ENCODE assay signal across 25 cellular contexts in genomic region chr14:51225751-51226150, GRCh38. TPM values are rescaled to one million over a fixed set of nuclear protein-coding genes. Genes with fewer than 3 reads are reported as not detected.
DNase-seq lines count a peak whose midpoint lies in the region; ATAC-seq and TF ChIP-seq lines count a peak whose summit lies in the region.
"Had no signal": no experiment of that assay in that cellular context is flagged by ENCODE, and none has a peak within 500 bp of the region (broad histone marks: within the 10 kb centered on the region; RNA-seq: fewer than 3 reads in every experiment).

No MANE protein-coding gene starts in this region.

- H3K9ac ChIP-seq in SK-N-SH, result no peak overlapping the region

- no peak for TF ChIP-seq RAD21 in SK-N-SH (IDR thresholded peaks at IDR 0.05; ENCODE audit: low read length)

- CTCF ChIA-PET in SK-N-SH (lab: Yijun Ruan, JAX), result no interaction called here

- intact Hi-C loops in left cardiac atrium (cut with DNase I), result no loop called here

- peaks cover 0 to 10% of the 10 kb centered on the region in 2 experiments; a peak in 2 of 4 replicates for H3K4me1 ChIP-seq in SK-N-SH (ENCODE audit: control insufficient read depth in 1 of 2, insufficient read depth in 2 of 2, low read depth in 1 of 2, low read length in 1 of 2)
- H3K4me1 ChIP-seq: SJCRH30 had no signal

- H3K27me3 ChIP-seq in SK-N-SH (ENCODE audit: insufficient read depth), result no peaks in the 10 kb centered on the region
- H3K27me3 ChIP-seq: SJCRH30 had no signal

- WGBS in SK-N-SH (ENCODE audit: low lambda C conversion rate), result 80% methylated on average over 2 of the region's 2 CpGs

- H3K36me3 ChIP-seq in SK-N-SH (replicated peaks in 1 of 2; ENCODE audit: control insufficient read depth in 1 of 2, insufficient read depth in 2 of 2, low read length in 1 of 2), result no peaks in the 10 kb centered on the region
- H3K36me3 ChIP-seq: SJCRH30 had no signal

- no peaks in the 10 kb centered on the region for H3K79me2 ChIP-seq in SK-N-SH (ENCODE audit: insufficient read depth)

- no peak for TF ChIP-seq EP300 in SK-N-SH (IDR thresholded peaks at IDR 0.05; ENCODE audit: borderline replicate concordance in 1 of 2, low read depth in 1 of 2, low read length in 1 of 2)

- no peaks in the 10 kb centered on the region for H3F3A ChIP-seq in SK-N-SH (replicated peaks; ENCODE audit: insufficient read depth)

- no peaks in the 10 kb centered on the region for H3K9me2 ChIP-seq in SK-N-SH

- no peaks in the 10 kb centered on the region for H4K20me1 ChIP-seq in SK-N-SH (ENCODE audit: insufficient read depth)

- H2AFZ ChIP-seq in SK-N-SH (ENCODE audit: low read depth), result no peak overlapping the region
- H2AFZ ChIP-seq: PC-9 had no signal

- H3K4me2 ChIP-seq in SK-N-SH, result no peak overlapping the region
- H3K4me2 ChIP-seq: PC-9 had no signal

- POLR2A ChIA-PET in SK-N-SH (lab: Yijun Ruan, JAX), result no interaction called here

- no peak for TF ChIP-seq CTCF in SK-N-SH (IDR thresholded peaks at IDR 0.05)

- H3K9me3 ChIP-seq in SK-N-SH, result no peaks in the 10 kb centered on the region
- H3K9me3 ChIP-seq: SJCRH30 had no signal

- no peak overlapping the region for H3K27ac ChIP-seq in SK-N-SH (ENCODE audit: low read depth in 2 of 2, low read length in 1 of 2)
- H3K27ac ChIP-seq: 22Rv1, C4-2B, PC-9, SJCRH30 had no signal

- DNase-seq in DMS 273 (lab: John Stamatoyannopoulos, UW; ENCODE audit: unreplicated experiment), result peak; percentile 17
- no peak for DNase-seq in DMS 273 treated with DMSO at 0.1 percent for 48 hours (lab: John Stamatoyannopoulos, UW)
- peak; percentile 22 for DNase-seq in amniotic epithelial cell (ENCODE audit: low read depth)
- DNase-seq in fibroblast of peridontal ligament (ENCODE audit: extremely low read depth), result peak; percentile 47
- no peak for DNase-seq in NCI-H2107 (lab: John Stamatoyannopoulos, UW)
- DNase-seq in left cardiac atrium, result no peak
- no peak for DNase-seq in SK-N-SH
- no peak for DNase-seq in KBM-7
- DNase-seq: ACHN; CD8-positive, alpha-beta memory T cell; DMS153; DND-41; H7; MV-4-11; NCI-H1105; NCI-H1436 treated with DMSO at 0.1 percent for 48 hours; NCI-H187 treated with DMSO at 0.1 percent for 48 hours; NCI-H526 treated with DMSO at 0.1 percent for 48 hours; PC-9; SJCRH30 had no signal

- ATAC-seq in left cardiac atrium, result no peak
- ATAC-seq: HepG2, K562, Right ventricle myocardium inferior had no signal

- in situ Hi-C loops in KBM-7 (cut with MboI; ENCODE audit: low pct_unique_long_range_greater_than_20kb, low sequenced_read_pairs), result no loop called here

- no peak overlapping the region for H3K4me3 ChIP-seq in SK-N-SH (ENCODE audit: low read depth in 2 of 2, low read length in 1 of 2)
- H3K4me3 ChIP-seq: K562, PC-9, SJCRH30 had no signal

TF ChIP-seq in SK-N-SH, 30 proteins besides CTCF, POLR2A, EP300 and RAD21:
- TF ChIP-seq GATA2 (CRISPR knock-in tag; IDR thresholded peaks at IDR 0.05) (no peak), SIN3A (IDR thresholded peaks at IDR 0.05; ENCODE audit: borderline replicate concordance, low read depth, low read length) (no peak), ZBTB33 (IDR thresholded peaks at IDR 0.05; ENCODE audit: borderline replicate concordance, low read depth) (no peak), USF1 (IDR thresholded peaks at IDR 0.05; ENCODE audit: borderline replicate concordance, low read depth) (no peak), REST (IDR thresholded peaks at IDR 0.05; ENCODE audit: low read depth, low read length) (no peak), NFIC (IDR thresholded peaks at IDR 0.05; ENCODE audit: borderline replicate concordance) (no peak), RXRA (IDR thresholded peaks at IDR 0.05; ENCODE audit: borderline replicate concordance, low read depth) (no peak), FOXJ3 (CRISPR knock-in tag; IDR thresholded peaks at IDR 0.05) (no peak), MXI1 (IDR thresholded peaks at IDR 0.05; ENCODE audit: low read depth, low read length) (no peak), EZH2phosphoT487 (IDR thresholded peaks at IDR 0.05; ENCODE audit: borderline replicate concordance, low read depth) (no peak), YY1 (IDR thresholded peaks at IDR 0.05; ENCODE audit: low read depth) (no peak)

RNA-seq across cellular contexts. Expression of gene TMX1, which starts 14.3 kb away (rescaled TPM):
- 10 to 100 TPM; 11.9 to 14.7 TPM for total RNA-seq in left cardiac atrium
- 16.1 and 16.8 TPM in 2 replicates for polyA plus RNA-seq in SK-N-SH (2012; rRNA removed)
- polyA plus RNA-seq in SK-N-SH (2012; cell fraction: cytosol; rRNA removed), result 23.1 and 24.6 TPM in 2 replicates
- polyA plus RNA-seq in SK-N-SH (2012; cell fraction: nucleus; rRNA removed), result 4.1 and 6.8 TPM in 2 replicates

Comparison
In these comparisons a context has a peak if more than half of its experiments do, and no peak if none do; other contexts are left out.
1. DNase-seq: peak in DMS 273 (single experiment), amniotic epithelial cell (single experiment) and fibroblast of peridontal ligament (single experiment); none in DMS 273 treated with DMSO at 0.1 percent for 48 hours (single experiment), NCI-H2107 (single experiment), left cardiac atrium (single experiment), SK-N-SH (single experiment) and KBM-7 (single experiment).